In genomic region chr20:63731410-63731809, GRCh38 we compare ENCODE assay signal across 15 cellular contexts. TPM values are rescaled to one million over a fixed set of nuclear protein-coding genes. Genes with fewer than 3 reads are reported as not detected.
"Had no signal": no experiment of that assay in that cellular context is flagged by ENCODE, and none has a peak within 500 bp of the region (broad histone marks: within the 10 kb centered on the region; RNA-seq: fewer than 3 reads in every experiment).

No MANE protein-coding gene starts in this region.

- H3K27ac ChIP-seq: brain microvascular endothelial cell, esophagus muscularis mucosa, hepatocyte, neural progenitor cell, pancreas, sigmoid colon, upper lobe of left lung had no signal

- H3K4me2 ChIP-seq: hepatocyte, neural progenitor cell had no signal

- H3K9ac ChIP-seq: neural progenitor cell had no signal

- H3K27me3 ChIP-seq: brain microvascular endothelial cell, esophagus muscularis mucosa, hepatocyte, pancreas, sigmoid colon, spleen, upper lobe of left lung had no signal

- H3K4me1 Mint-ChIP-seq: neural progenitor cell had no signal

- H3K9me3 Mint-ChIP-seq: central memory CD8-positive, alpha-beta T cell had no signal

- H3K9me3 ChIP-seq: esophagus muscularis mucosa, pancreas, sigmoid colon, upper lobe of left lung had no signal

- H3K36me3 ChIP-seq: neural progenitor cell had no signal

- H3K27me3 Mint-ChIP-seq: central memory CD8-positive, alpha-beta T cell; stimulated activated naive CD8-positive, alpha-beta T cell treated with anti-CD3 and anti-CD28 coated beads, Interleukin-15, amount 100 ng/mL, for 72 hours had no signal

- H3K4me3 ChIP-seq: esophagus muscularis mucosa, hepatocyte, neural progenitor cell, pancreas, sigmoid colon, upper lobe of left lung had no signal

- DNase-seq: anterior cingulate cortex; brain microvascular endothelial cell; cortex of kidney; effector CD4-positive, alpha-beta T cell; islet precursor cell; pancreas; spleen; upper lobe of left lung had no signal

- FAIRE-seq: pancreas had no signal

- H3K4me3 Mint-ChIP-seq: activated T-helper 1 cell treated with anti-CD3 and anti-CD28 coated beads, Interleukin-12 subunit alpha, Interleukin-12 subunit beta, Interleukin-2, Interleukin-4 antibody, amounts not matched to agents 30 ng/mL and 10 ng/mL and 1 ng/mL, durations not matched to agents 14 hours and 24 hours and 36 hours; central memory CD8-positive, alpha-beta T cell; neural progenitor cell; stimulated activated naive CD8-positive, alpha-beta T cell treated with anti-CD3 and anti-CD28 coated beads, Interleukin-15, amount 100 ng/mL, for 72 hours had no signal

- ATAC-seq: pancreas had no signal

- H2AFZ ChIP-seq: hepatocyte, neural progenitor cell had no signal

- H3K27ac Mint-ChIP-seq: activated T-helper 1 cell treated with anti-CD3 and anti-CD28 coated beads, Interleukin-12 subunit alpha, Interleukin-12 subunit beta, Interleukin-2, Interleukin-4 antibody, amounts not matched to agents 30 ng/mL and 10 ng/mL and 1 ng/mL, durations not matched to agents 14 hours and 24 hours and 36 hours; neural progenitor cell; stimulated activated naive CD8-positive, alpha-beta T cell treated with anti-CD3 and anti-CD28 coated beads, Interleukin-15, amount 100 ng/mL, for 72 hours had no signal

- H3K4me1 ChIP-seq: neural progenitor cell, sigmoid colon had no signal

RNA-seq across cellular contexts. Expression of gene TNFRSF6B, which starts 35.0 kb away (rescaled TPM):
- total RNA-seq: activated T-helper 1 cell treated with anti-CD3 and anti-CD28 coated beads, Interleukin-12 subunit alpha, Interleukin-12 subunit beta, Interleukin-2, Interleukin-4 antibody, amounts not matched to agents 30 ng/mL and 10 ng/mL and 1 ng/mL, durations not matched to agents 14 hours and 24 hours and 36 hours had no signal
